Comparison of ENCODE assay signal across 1 cellular context in the genomic region with DNA sequence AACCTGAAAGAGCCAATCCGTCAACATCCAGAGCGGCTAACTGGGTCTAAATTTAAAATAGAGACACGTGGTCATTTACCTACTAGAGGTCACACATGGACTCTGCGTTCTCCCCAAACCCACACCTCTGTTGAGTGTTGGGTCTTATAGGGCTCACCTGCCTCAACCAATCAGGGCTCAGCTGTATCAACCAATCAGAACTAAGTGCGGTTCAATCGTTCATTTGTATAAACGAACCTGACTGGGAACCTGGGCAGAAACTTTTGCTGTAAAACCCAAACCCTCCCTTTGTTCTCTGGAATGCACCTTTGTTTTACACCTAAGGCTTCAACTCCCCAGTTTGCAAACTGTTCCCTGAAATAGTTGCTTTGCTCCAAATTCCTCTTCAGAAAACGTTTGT.
TF ChIP-seq lines count a peak whose summit lies in the region.

No MANE protein-coding gene starts in this region.

TF ChIP-seq in GM12878, 131 proteins besides CTCF, POLR2A, EP300 and RAD21 (continued from another document):
- TF ChIP-seq, protein P1, sequence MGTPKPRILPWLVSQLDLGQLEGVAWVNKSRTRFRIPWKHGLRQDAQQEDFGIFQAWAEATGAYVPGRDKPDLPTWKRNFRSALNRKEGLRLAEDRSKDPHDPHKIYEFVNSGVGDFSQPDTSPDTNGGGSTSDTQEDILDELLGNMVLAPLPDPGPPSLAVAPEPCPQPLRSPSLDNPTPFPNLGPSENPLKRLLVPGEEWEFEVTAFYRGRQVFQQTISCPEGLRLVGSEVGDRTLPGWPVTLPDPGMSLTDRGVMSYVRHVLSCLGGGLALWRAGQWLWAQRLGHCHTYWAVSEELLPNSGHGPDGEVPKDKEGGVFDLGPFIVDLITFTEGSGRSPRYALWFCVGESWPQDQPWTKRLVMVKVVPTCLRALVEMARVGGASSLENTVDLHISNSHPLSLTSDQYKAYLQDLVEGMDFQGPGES (IDR thresholded peaks at IDR 0.05): no peak
